8 cellular contexts compared by ENCODE assay signal in the genomic region with DNA sequence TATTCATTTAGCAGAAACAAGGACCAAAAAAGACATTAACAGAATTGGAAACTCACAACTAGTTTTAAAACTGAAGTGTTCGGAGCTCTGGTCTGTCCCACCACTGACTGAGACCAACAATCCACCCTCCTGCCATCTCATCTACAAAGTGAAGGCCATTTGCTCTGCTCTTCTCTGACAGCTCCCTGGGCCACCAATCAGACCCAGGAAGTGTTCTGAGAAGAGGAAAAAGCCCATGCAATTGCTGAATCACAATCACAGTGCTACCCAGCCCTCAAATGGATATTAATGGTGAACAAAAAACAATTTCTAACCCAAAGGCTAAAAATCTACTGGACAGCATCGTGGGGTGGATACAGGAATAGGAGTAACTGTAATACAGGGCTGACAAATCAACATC. TPM values are rescaled to one million over a fixed set of nuclear protein-coding genes. Genes with fewer than 3 reads are reported as not detected.
DNase-seq lines count a peak whose midpoint lies in the region; ATAC-seq lines count a peak whose summit lies in the region.

No MANE protein-coding gene starts in this region.

- H3K27me3 Mint-ChIP-seq in T-helper 1 cell treated with Interleukin-12 subunit alpha and Interleukin-12 subunit beta and Interleukin-4 antibody, amounts not matched to agents 30 μg/mL and 1 μg/mL, for 36 hours (ENCODE audit: low read depth) = no peaks in the 10 kb centered on the region
- H3K27me3 Mint-ChIP-seq in activated CD4-positive, alpha-beta memory T cell treated with anti-CD3 and anti-CD28 coated beads for 36 hours = no peaks in the 10 kb centered on the region
- H3K27me3 Mint-ChIP-seq in stimulated activated memory B cell treated with anti-CD40 and anti-IgM and Interleukin-4, amounts not matched to agents 10 μg/mL and 1 μg/mL and 100 μg/mL, for 72 hours = no peaks in the 10 kb centered on the region

- H3K4me3 Mint-ChIP-seq in T-helper 1 cell treated with Interleukin-12 subunit alpha and Interleukin-12 subunit beta and Interleukin-4 antibody, amounts not matched to agents 30 μg/mL and 1 μg/mL, for 36 hours = peak overlapping the region; percentile 98
- peak overlapping the region; percentile 99 for H3K4me3 Mint-ChIP-seq in activated CD4-positive, alpha-beta memory T cell treated with anti-CD3 and anti-CD28 coated beads for 36 hours
- peak overlapping the region; percentile 99 for H3K4me3 Mint-ChIP-seq in stimulated activated memory B cell treated with anti-CD40 and anti-IgM and Interleukin-4, amounts not matched to agents 10 μg/mL and 1 μg/mL and 100 μg/mL, for 72 hours

- H3K9ac ChIP-seq in iPS-15b (ENCODE audit: low read depth, low read length) = peak overlapping the region; percentile 100

- H3K27ac Mint-ChIP-seq in T-helper 1 cell treated with Interleukin-12 subunit alpha and Interleukin-12 subunit beta and Interleukin-4 antibody, amounts not matched to agents 30 μg/mL and 1 μg/mL, for 36 hours = peak overlapping the region; percentile 53
- H3K27ac Mint-ChIP-seq in activated CD4-positive, alpha-beta memory T cell treated with anti-CD3 and anti-CD28 coated beads for 36 hours = peak overlapping the region; percentile 99
- H3K27ac Mint-ChIP-seq in stimulated activated memory B cell treated with anti-CD40 and anti-IgM and Interleukin-4, amounts not matched to agents 10 μg/mL and 1 μg/mL and 100 μg/mL, for 72 hours = peak overlapping the region; percentile 100

- H3K9me3 Mint-ChIP-seq in T-helper 1 cell treated with Interleukin-12 subunit alpha and Interleukin-12 subunit beta and Interleukin-4 antibody, amounts not matched to agents 30 μg/mL and 1 μg/mL, for 36 hours = no peaks in the 10 kb centered on the region
- H3K9me3 Mint-ChIP-seq in activated CD4-positive, alpha-beta memory T cell treated with anti-CD3 and anti-CD28 coated beads for 36 hours = no peaks in the 10 kb centered on the region
- no peaks in the 10 kb centered on the region for H3K9me3 Mint-ChIP-seq in stimulated activated memory B cell treated with anti-CD40 and anti-IgM and Interleukin-4, amounts not matched to agents 10 μg/mL and 1 μg/mL and 100 μg/mL, for 72 hours

- ATAC-seq in stimulated activated memory B cell treated with anti-CD40 and anti-IgM and Interleukin-4, amounts not matched to agents 10 μg/mL and 1 μg/mL and 100 μg/mL, for 72 hours = no peak
- ATAC-seq in HG03039 (IDR thresholded peaks at IDR 0.05; ENCODE audit: unreplicated experiment) = no peak

- H3K4me1 Mint-ChIP-seq in T-helper 1 cell treated with Interleukin-12 subunit alpha and Interleukin-12 subunit beta and Interleukin-4 antibody, amounts not matched to agents 30 μg/mL and 1 μg/mL, for 36 hours (ENCODE audit: low read depth) = peaks cover 54% of the 10 kb centered on the region
- H3K4me1 Mint-ChIP-seq in activated CD4-positive, alpha-beta memory T cell treated with anti-CD3 and anti-CD28 coated beads for 36 hours (ENCODE audit: low read depth) = peaks cover 38% of the 10 kb centered on the region
- peaks cover 50% of the 10 kb centered on the region for H3K4me1 Mint-ChIP-seq in stimulated activated memory B cell treated with anti-CD40 and anti-IgM and Interleukin-4, amounts not matched to agents 10 μg/mL and 1 μg/mL and 100 μg/mL, for 72 hours

- peak overlapping the region; percentile 100 for H3K4me3 ChIP-seq in iPS-15b (ENCODE audit: low read depth, low read length)

- no peaks in the 10 kb centered on the region for H3K9me3 ChIP-seq in iPS-15b (ENCODE audit: control insufficient read depth, insufficient read depth, low read length)

- peaks cover 54% of the 10 kb centered on the region for H3K36me3 ChIP-seq in iPS-15b (ENCODE audit: control insufficient read depth, insufficient read depth, low read length)

- no peak for DNase-seq in T-helper 1 cell
- no peak for DNase-seq in activated CD4-positive, alpha-beta memory T cell treated with anti-CD3 and anti-CD28 coated beads for 36 hours
- no peak for DNase-seq in medulla oblongata (ENCODE audit: extremely low spot score)
- DNase-seq in epidermal melanocyte (ENCODE audit: insufficient read length, low spot score) = no peak

- CTCF ChIA-PET in activated CD4-positive, alpha-beta memory T cell treated with anti-CD3 and anti-CD28 coated beads for 36 hours (lab: Charles Lee) = interaction anchor here (0.6 to 1.1 kb wide), 3 partner anchors 17 to 139 kb away, joined by 3 to 4 read pairs (median 3); no protein-coding TSS in a partner anchor

- no peaks in the 10 kb centered on the region for H3K4me1 ChIP-seq in iPS-15b (ENCODE audit: control insufficient read depth, insufficient read depth, low read length)

- intact Hi-C loops in activated CD4-positive, alpha-beta memory T cell treated with anti-CD3 and anti-CD28 coated beads for 36 hours (cut with micrococcal nuclease) = loop anchor here (5.0 kb wide), 2 partner anchors 149 to 301 kb away; partner anchors contain the start of gene PLXDC1

- H3K27me3 ChIP-seq in iPS-15b (ENCODE audit: control insufficient read depth, insufficient read depth, low read length) = no peaks in the 10 kb centered on the region

- H3K36me3 Mint-ChIP-seq in T-helper 1 cell treated with Interleukin-12 subunit alpha and Interleukin-12 subunit beta and Interleukin-4 antibody, amounts not matched to agents 30 μg/mL and 1 μg/mL, for 36 hours (ENCODE audit: low read depth) = peaks cover 55% of the 10 kb centered on the region
- H3K36me3 Mint-ChIP-seq in activated CD4-positive, alpha-beta memory T cell treated with anti-CD3 and anti-CD28 coated beads for 36 hours = peaks cover 60% of the 10 kb centered on the region
- H3K36me3 Mint-ChIP-seq in stimulated activated memory B cell treated with anti-CD40 and anti-IgM and Interleukin-4, amounts not matched to agents 10 μg/mL and 1 μg/mL and 100 μg/mL, for 72 hours = peaks cover 60% of the 10 kb centered on the region

- POLR2A ChIA-PET in activated CD4-positive, alpha-beta memory T cell treated with anti-CD3 and anti-CD28 coated beads for 36 hours (lab: Charles Lee) = interaction anchor here (0.9 to 8.6 kb wide), 3 partner anchors 14 to 27 kb away, joined by 3 to 97 read pairs (median 33); partner anchors contain the start of genes CWC25 and LASP1

RNA-seq across cellular contexts. Expression of gene RPL23, which starts 2.1 kb away (rescaled TPM):
- total RNA-seq in activated CD4-positive, alpha-beta memory T cell treated with anti-CD3 and anti-CD28 coated beads for 36 hours = 1,000 to 10,000 TPM; 1,774 to 1,791 TPM

RNA-seq across cellular contexts. Expression of gene LASP1, which starts 18.4 kb away (rescaled TPM):
- total RNA-seq in activated CD4-positive, alpha-beta memory T cell treated with anti-CD3 and anti-CD28 coated beads for 36 hours = 100 to 1,000 TPM; 134 to 139 TPM

RNA-seq across cellular contexts. Expression of gene CWC25, which starts 26.3 kb away (rescaled TPM):
- 10 to 100 TPM; 21.1 to 21.5 TPM for total RNA-seq in activated CD4-positive, alpha-beta memory T cell treated with anti-CD3 and anti-CD28 coated beads for 36 hours

RNA-seq across cellular contexts. Expression of gene PIP4K2B, which starts 52.1 kb away (rescaled TPM):
- total RNA-seq in activated CD4-positive, alpha-beta memory T cell treated with anti-CD3 and anti-CD28 coated beads for 36 hours = 10 to 100 TPM; 37.8 to 37.9 TPM
